In genomic region chr14:51028851-51029754, GRCh38 we compare ENCODE assay signal across 27 cellular contexts.
DNase-seq lines count a peak whose midpoint lies in the region; ATAC-seq, FAIRE-seq and TF ChIP-seq lines count a peak whose summit lies in the region.
"Had no signal": no experiment of that assay in that cellular context is flagged by ENCODE, and none has a peak within 500 bp of the region (broad histone marks: within the 10 kb centered on the region; RNA-seq: fewer than 3 reads in every experiment).

No MANE protein-coding gene starts in this region.

- TF ChIP-seq EP300 in GM12878 (IDR thresholded peaks at IDR 0.05; ENCODE audit: borderline replicate concordance in 1 of 2, control insufficient read depth in 1 of 2, low read depth in 2 of 2, low read length in 2 of 2), result no peak

- RAD21 ChIA-PET in GM12878 (lab: Charles Lee; ENCODE audit: unreplicated experiment), result no interaction called here

- no TSS peak for BruUV-seq in GM12878 (replicated peaks; lab: Mats Ljungman, UMichigan)

- H3K27me3 ChIP-seq in GM12878 (replicated peaks in 1 of 2; ENCODE audit: control insufficient read depth in 2 of 2, insufficient read depth in 2 of 2, low read length in 1 of 2) (no peaks in the 10 kb centered on the region), WERI-Rb-1 (ENCODE audit: insufficient read depth, low read depth, severe bottlenecking) (no peaks in the 10 kb centered on the region)
- H3K27me3 ChIP-seq: BLaER1 treated with 17β-estradiol and CSF1 and Interleukin-3, amounts not matched to agents 10 nM and 100 nM; spleen; vagina had no signal

- TF ChIP-seq RAD21 in GM12878 (IDR thresholded peaks at IDR 0.05; ENCODE audit: insufficient read depth, low read depth, low read length), result no peak

- no peaks in the 10 kb centered on the region for H3K36me3 ChIP-seq in GM12878 (ENCODE audit: control insufficient read depth in 2 of 2, insufficient read depth in 2 of 2, low read length in 1 of 2)
- no peaks in the 10 kb centered on the region for H3K36me3 ChIP-seq in WERI-Rb-1
- H3K36me3 ChIP-seq: BLaER1 treated with 17β-estradiol and CSF1 and Interleukin-3, amounts not matched to agents 10 nM and 100 nM; spleen; thoracic aorta; vagina had no signal

- H2AFZ ChIP-seq in GM12878 (ENCODE audit: control insufficient read depth, low read depth, low read length), result no peak overlapping the region
- H2AFZ ChIP-seq: PC-9 had no signal

- CTCF ChIA-PET in GM12878 (lab: Yijun Ruan, JAX), result no interaction called here

- H3K4me1 ChIP-seq in GM12878 (ENCODE audit: control insufficient read depth, insufficient read depth, low read length), result no peaks in the 10 kb centered on the region
- H3K4me1 ChIP-seq: spleen, vagina had no signal

- in situ Hi-C loops in GM12878 (cut with MboI), result no loop called here

- DNase-seq in GM12878 (ENCODE audit: low read depth, low spot score) (no peak), fibroblast of gingiva (ENCODE audit: low read depth) (peak; percentile 72), nephron progenitor cell (no peak), substantia nigra (lab: John Stamatoyannopoulos, UW) (peak in 16 of 49 donors; percentile 6 to 48 (median 26)), Right ventricle myocardium superior (no peak), progenitor cell of endocrine pancreas (ENCODE audit: low spot score, unreplicated experiment) (no peak), medulla oblongata (ENCODE audit: extremely low spot score) (no peak), WERI-Rb-1 (no peak)
- DNase-seq: activated CD4-positive, alpha-beta T cell treated with anti-CD3 and anti-CD28 coated beads for 36 hours; activated effector memory CD4-positive, alpha-beta T cell treated with Interleukin-2 at 50 U/mL for 16 hours; activated naive CD8-positive, alpha-beta T cell treated with anti-CD3 and anti-CD28 coated beads for 36 hours; activated T-cell treated with anti-CD3 and anti-CD28 coated beads for 4 hours; COR-L47; DMS79; effector CD4-positive, alpha-beta T cell; Kasumi-1; MV-4-11; NCI-H1694; PC-9; spleen; stimulated activated CD4-positive, alpha-beta T cell treated with anti-CD3 and anti-CD28 coated beads, Interleukin-4, amount 100 ng/mL, for 1 hour had no signal

- H3K4me1 Mint-ChIP-seq in nephron progenitor cell (peaks cover 17% of the 10 kb centered on the region), progenitor cell of endocrine pancreas (ENCODE audit: low read depth) (peaks cover 3% of the 10 kb centered on the region)
- H3K4me1 Mint-ChIP-seq: activated CD4-positive, alpha-beta T cell treated with anti-CD3 and anti-CD28 coated beads for 36 hours; activated naive CD8-positive, alpha-beta T cell treated with anti-CD3 and anti-CD28 coated beads for 36 hours; stimulated activated effector memory CD8-positive, alpha-beta T cell treated with anti-CD3 and anti-CD28 coated beads, Interleukin-12 subunit alpha, Interleukin-12 subunit beta, amount 100 ng/mL, for 72 hours had no signal

- H3K79me2 ChIP-seq in GM12878 (ENCODE audit: control insufficient read depth, insufficient read depth, low read length), result no peaks in the 10 kb centered on the region

- H3K36me3 Mint-ChIP-seq in nephron progenitor cell (ENCODE audit: low read depth) (no peaks in the 10 kb centered on the region), progenitor cell of endocrine pancreas (ENCODE audit: insufficient read depth) (no peaks in the 10 kb centered on the region)
- H3K36me3 Mint-ChIP-seq: stimulated activated effector memory CD8-positive, alpha-beta T cell treated with anti-CD3 and anti-CD28 coated beads, Interleukin-12 subunit alpha, Interleukin-12 subunit beta, amount 100 ng/mL, for 72 hours had no signal

- no peak for TF ChIP-seq POLR2A in GM12878 (IDR thresholded peaks at IDR 0.05; ENCODE audit: low read depth, low read length)

- H3K4me3 ChIP-seq in GM12878 (no peak overlapping the region), WERI-Rb-1 (ENCODE audit: low read depth, low read length) (no peak overlapping the region)
- H3K4me3 ChIP-seq: BLaER1 treated with 17β-estradiol and CSF1 and Interleukin-3, amounts not matched to agents 10 nM and 100 nM; PC-9; spleen; thoracic aorta; vagina had no signal

- no peaks in the 10 kb centered on the region for H4K20me1 ChIP-seq in GM12878 (ENCODE audit: control insufficient read depth, insufficient read depth)
- H4K20me1 ChIP-seq: BLaER1 treated with 17β-estradiol and CSF1 and Interleukin-3, amounts not matched to agents 10 nM and 100 nM had no signal

- H3K9me3 ChIP-seq in GM12878 (replicated peaks; ENCODE audit: control insufficient read depth, insufficient read depth, low read length) (no peaks in the 10 kb centered on the region), WERI-Rb-1 (ENCODE audit: severe bottlenecking) (no peaks in the 10 kb centered on the region)
- H3K9me3 ChIP-seq: BLaER1 treated with 17β-estradiol and CSF1 and Interleukin-3, amounts not matched to agents 10 nM and 100 nM; spleen; thoracic aorta; vagina had no signal

- no peaks in the 10 kb centered on the region for H3K9me3 Mint-ChIP-seq in nephron progenitor cell
- H3K9me3 Mint-ChIP-seq in progenitor cell of endocrine pancreas (ENCODE audit: low read depth), result no peaks in the 10 kb centered on the region
- H3K9me3 Mint-ChIP-seq: activated naive CD8-positive, alpha-beta T cell treated with anti-CD3 and anti-CD28 coated beads for 36 hours; stimulated activated effector memory CD8-positive, alpha-beta T cell treated with anti-CD3 and anti-CD28 coated beads, Interleukin-12 subunit alpha, Interleukin-12 subunit beta, amount 100 ng/mL, for 72 hours had no signal

- no peak for ATAC-seq in GM12878
- ATAC-seq in Right ventricle myocardium superior (ENCODE audit: poor library complexity), result no peak
- ATAC-seq: activated CD4-positive, alpha-beta T cell treated with anti-CD3 and anti-CD28 coated beads for 36 hours; Right ventricle myocardium inferior; stimulated activated effector memory CD8-positive, alpha-beta T cell treated with anti-CD3 and anti-CD28 coated beads, Interleukin-12 subunit alpha, Interleukin-12 subunit beta, amount 100 ng/mL, for 72 hours had no signal

- POLR2A ChIA-PET in GM12878 (lab: Charles Lee), result no interaction called here

- no peak for FAIRE-seq in GM12878 (lab: Jason Lieb, UNC)

- no peak overlapping the region for H3K4me2 ChIP-seq in GM12878 (ENCODE audit: control insufficient read depth, insufficient read depth)
- H3K4me2 ChIP-seq: BLaER1 treated with 17β-estradiol and CSF1 and Interleukin-3, amounts not matched to agents 10 nM and 100 nM; PC-9 had no signal

- H3K27me3 Mint-ChIP-seq in nephron progenitor cell (ENCODE audit: low read depth, poor library complexity) (peaks cover 19% of the 10 kb centered on the region), progenitor cell of endocrine pancreas (peaks cover 2% of the 10 kb centered on the region)
- H3K27me3 Mint-ChIP-seq: activated CD4-positive, alpha-beta T cell treated with anti-CD3 and anti-CD28 coated beads for 36 hours; activated naive CD8-positive, alpha-beta T cell treated with anti-CD3 and anti-CD28 coated beads for 36 hours had no signal

- H3K4me3 Mint-ChIP-seq in nephron progenitor cell (no peak overlapping the region), progenitor cell of endocrine pancreas (ENCODE audit: low read depth) (no peak overlapping the region)
- H3K4me3 Mint-ChIP-seq: activated CD4-positive, alpha-beta T cell treated with anti-CD3 and anti-CD28 coated beads for 36 hours; activated naive CD8-positive, alpha-beta T cell treated with anti-CD3 and anti-CD28 coated beads for 36 hours; stimulated activated effector memory CD8-positive, alpha-beta T cell treated with anti-CD3 and anti-CD28 coated beads, Interleukin-12 subunit alpha, Interleukin-12 subunit beta, amount 100 ng/mL, for 72 hours had no signal

- H3K9ac ChIP-seq in GM12878 (ENCODE audit: control insufficient read depth, insufficient read depth, low read length), result no peak overlapping the region
- H3K9ac ChIP-seq: BLaER1 treated with 17β-estradiol and CSF1 and Interleukin-3, amounts not matched to agents 10 nM and 100 nM had no signal

- 43% methylated on average over 16 of the region's 16 CpGs for WGBS in GM12878 (ENCODE audit: insufficient coverage, insufficient replicate concordance, low lambda C conversion rate, missing lambda C conversion rate)

- SMC1A ChIA-PET in GM12878 (lab: Charles Lee; ENCODE audit: uncharacterized antibody, unreplicated experiment), result interaction anchor here (1.2 kb wide), 1 partner anchor 46 kb away, joined by 3 read pairs; no protein-coding TSS in a partner anchor

- intact Hi-C loops in GM12878 (cut with micrococcal nuclease; ENCODE audit: unreplicated experiment), result no loop called here
- intact Hi-C loops in Right ventricle myocardium superior (cut with DNase I), result no loop called here

- H3K27ac ChIP-seq in GM12878 (ENCODE audit: control insufficient read depth, insufficient read depth), result no peak overlapping the region
- peak overlapping the region; percentile 66 for H3K27ac ChIP-seq in substantia nigra (ENCODE audit: low read depth, low read length, poor library complexity, severe bottlenecking)
- no peak overlapping the region for H3K27ac ChIP-seq in WERI-Rb-1
- H3K27ac ChIP-seq: BLaER1 treated with 17β-estradiol and CSF1 and Interleukin-3, amounts not matched to agents 10 nM and 100 nM; epithelial cell of prostate; PC-9; spleen; thoracic aorta; vagina had no signal

- TF ChIP-seq CTCF in GM12878 (IDR thresholded peaks at IDR 0.05 in 2 of 3, conservative IDR thresholded peaks at IDR 0.05 in 1 of 3; ENCODE audit: control insufficient read depth in 2 of 3, extremely low read depth in 1 of 3, insufficient read depth in 1 of 3, low read depth in 3 of 3, low read length in 3 of 3) (no peak), nephron progenitor cell (IDR thresholded peaks at IDR 0.05) (no peak), progenitor cell of endocrine pancreas (IDR thresholded peaks at IDR 0.05; ENCODE audit: unreplicated experiment) (no peak), WERI-Rb-1 (IDR thresholded peaks at IDR 0.05; ENCODE audit: low read depth, low read length) (no peak)

- H3K27ac Mint-ChIP-seq in nephron progenitor cell (peak overlapping the region; percentile 26), progenitor cell of endocrine pancreas (no peak overlapping the region)
- H3K27ac Mint-ChIP-seq: activated CD4-positive, alpha-beta T cell treated with anti-CD3 and anti-CD28 coated beads for 36 hours; activated naive CD8-positive, alpha-beta T cell treated with anti-CD3 and anti-CD28 coated beads for 36 hours; stimulated activated effector memory CD8-positive, alpha-beta T cell treated with anti-CD3 and anti-CD28 coated beads, Interleukin-12 subunit alpha, Interleukin-12 subunit beta, amount 100 ng/mL, for 72 hours had no signal
